Comparison of ENCODE assay signal across 9 cellular contexts in genomic region chr17:34542700-34543336, GRCh38. TPM values are rescaled to one million over a fixed set of nuclear protein-coding genes. Genes with fewer than 3 reads are reported as not detected.
A peak's percentile ranks its signal among the peaks of the same experiment; 100 is the strongest.
DNase-seq lines count a peak whose midpoint lies in the region; ATAC-seq and TF ChIP-seq lines count a peak whose summit lies in the region.
"Had no signal": no experiment of that assay in that cellular context is flagged by ENCODE, and none has a peak within 500 bp of the region (broad histone marks: within the 10 kb centered on the region; RNA-seq: fewer than 3 reads in every experiment).

No MANE protein-coding gene starts in this region.

- H3K27me3 ChIP-seq in PC-3 (ENCODE audit: low read length) (peaks cover 19% of the 10 kb centered on the region), left ventricle myocardium inferior (ENCODE audit: low read depth) (peaks cover 88% of the 10 kb centered on the region), aorta (ENCODE audit: control insufficient read depth in 1 of 2, insufficient read depth in 2 of 2, low read length in 1 of 2) (no peaks in the 10 kb centered on the region)

- H3K4me1 ChIP-seq in PC-3 (ENCODE audit: insufficient read depth, low read length) (no peaks in the 10 kb centered on the region), left ventricle myocardium inferior (no peaks in the 10 kb centered on the region), aorta (ENCODE audit: control insufficient read depth in 1 of 2, insufficient read depth in 2 of 2, low read length in 2 of 2) (no peaks in the 10 kb centered on the region)

- H3K9me2 ChIP-seq in PC-3 (replicated peaks; ENCODE audit: low read length): no peaks in the 10 kb centered on the region

- H3K36me3 Mint-ChIP-seq in activated T-helper 2 cell treated with anti-CD3 and anti-CD28 coated beads, Interferon-gamma antibody, Interleukin-2, Interleukin-4, amounts not matched to agents 10 μg/mL and 5 μg/mL and 100 μg/mL, durations not matched to agents 14 hours and 24 hours and 36 hours (ENCODE audit: low read depth): no peaks in the 10 kb centered on the region
- H3K36me3 Mint-ChIP-seq: activated naive CD8-positive, alpha-beta T cell had no signal

- H2AFZ ChIP-seq in PC-3 (ENCODE audit: low read length): no peak overlapping the region

- intact Hi-C loops in PC-3 (cut with micrococcal nuclease): no loop called here
- intact Hi-C loops in activated T-helper 2 cell treated with anti-CD3 and anti-CD28 coated beads, Interferon-gamma antibody, Interleukin-2, Interleukin-4, amounts not matched to agents 10 μg/mL and 5 μg/mL and 100 μg/mL, durations not matched to agents 14 hours and 24 hours and 36 hours (cut with micrococcal nuclease): loop anchor here (1.0 to 2.0 kb wide), 2 partner anchors 95 to 576 kb away; partner anchors contain the start of gene RAD51D
- intact Hi-C loops in left ventricle myocardium inferior (cut with micrococcal nuclease): no loop called here
- intact Hi-C loops in aorta (cut with DNase I): loop anchor here (5.0 to 10.0 kb wide), 2 partner anchors 92 to 574 kb away; partner anchors contain the start of gene RAD51D (in 1 of the 2)

- H3K4me3 ChIP-seq in GM12875 (ENCODE audit: low read depth, low read length): no peak overlapping the region
- no peak overlapping the region for H3K4me3 ChIP-seq in PC-3 (ENCODE audit: low read length)
- no peak overlapping the region for H3K4me3 ChIP-seq in left ventricle myocardium inferior
- H3K4me3 ChIP-seq in aorta (ENCODE audit: low read length in 2 of 2): no peak overlapping the region

- POLR2A ChIA-PET in PC-3 (lab: Charles Lee; ENCODE audit: unreplicated experiment): no interaction called here

- CTCF ChIA-PET in PC-3 (lab: Charles Lee): interaction anchor here (0.8 kb wide), 1 partner anchor 576 kb away, joined by 3 read pairs; no protein-coding TSS in a partner anchor

- WGBS in aorta, 2 donors: 6 to 7% methylated on average over 8 of the region's 8 CpGs

- H3K4me2 ChIP-seq in PC-3 (ENCODE audit: low read length): no peak overlapping the region

- H3K4me3 Mint-ChIP-seq in activated T-helper 2 cell treated with anti-CD3 and anti-CD28 coated beads, Interferon-gamma antibody, Interleukin-2, Interleukin-4, amounts not matched to agents 10 μg/mL and 5 μg/mL and 100 μg/mL, durations not matched to agents 14 hours and 24 hours and 36 hours (ENCODE audit: low read depth): no peak overlapping the region
- H3K4me3 Mint-ChIP-seq: activated naive CD8-positive, alpha-beta T cell had no signal

- H3K36me3 ChIP-seq in PC-3 (ENCODE audit: low read depth, low read length): no peaks in the 10 kb centered on the region
- no peaks in the 10 kb centered on the region for H3K36me3 ChIP-seq in left ventricle myocardium inferior
- H3K36me3 ChIP-seq in aorta (ENCODE audit: control insufficient read depth in 1 of 2, insufficient read depth in 2 of 2, low read length in 1 of 2): no peaks in the 10 kb centered on the region

- no peak overlapping the region for H3K27ac ChIP-seq in PC-3 (ENCODE audit: low read length)
- no peak overlapping the region for H3K27ac ChIP-seq in left ventricle myocardium inferior (replicated peaks)
- H3K27ac ChIP-seq in aorta (ENCODE audit: low read depth in 1 of 2, low read length in 2 of 2): no peak overlapping the region

- no peaks in the 10 kb centered on the region for H3K9me3 Mint-ChIP-seq in activated T-helper 2 cell treated with anti-CD3 and anti-CD28 coated beads, Interferon-gamma antibody, Interleukin-2, Interleukin-4, amounts not matched to agents 10 μg/mL and 5 μg/mL and 100 μg/mL, durations not matched to agents 14 hours and 24 hours and 36 hours

- peak; percentile 48 for DNase-seq in PC-3
- peak; percentile 19 for DNase-seq in activated T-helper 2 cell treated with anti-CD3 and anti-CD28 coated beads, Interferon-gamma antibody, Interleukin-2, Interleukin-4, amounts not matched to agents 10 μg/mL and 5 μg/mL and 100 μg/mL, durations not matched to agents 14 hours and 24 hours and 36 hours (ENCODE audit: low spot score)
- DNase-seq in left ventricle myocardium inferior: no peak
- DNase-seq in stimulated activated CD4-positive, alpha-beta T cell treated with anti-CD3 and anti-CD28 coated beads, Interleukin-1b, Interleukin-23, amount 100 ng/mL, for 48 hours: peak; percentile 17
- no peak for DNase-seq in aorta
- no peak for DNase-seq in COLO668 (lab: John Stamatoyannopoulos, UW; ENCODE audit: unreplicated experiment)

- no peaks in the 10 kb centered on the region for H3K4me1 Mint-ChIP-seq in activated T-helper 2 cell treated with anti-CD3 and anti-CD28 coated beads, Interferon-gamma antibody, Interleukin-2, Interleukin-4, amounts not matched to agents 10 μg/mL and 5 μg/mL and 100 μg/mL, durations not matched to agents 14 hours and 24 hours and 36 hours (ENCODE audit: low read depth)

- H3K79me2 ChIP-seq in PC-3 (ENCODE audit: low read length): no peaks in the 10 kb centered on the region

- no TSS peak for BruUV-seq in PC-3 (replicated peaks; lab: Mats Ljungman, UMichigan)

- no peaks in the 10 kb centered on the region for H3F3A ChIP-seq in PC-3 (ENCODE audit: low read length, unreplicated experiment)

- no peaks in the 10 kb centered on the region for H4K20me1 ChIP-seq in PC-3 (ENCODE audit: low read length)

- ATAC-seq in PC-3 (no peak), GM21423 (IDR thresholded peaks at IDR 0.05; ENCODE audit: unreplicated experiment) (no peak), aorta (ENCODE audit: low FRiP score) (no peak)

- no peaks in the 10 kb centered on the region for H3K9me3 ChIP-seq in PC-3 (ENCODE audit: low read length)
- no peaks in the 10 kb centered on the region for H3K9me3 ChIP-seq in left ventricle myocardium inferior (replicated peaks)
- H3K9me3 ChIP-seq in aorta (ENCODE audit: control insufficient read depth, low read length): no peaks in the 10 kb centered on the region

- no peak overlapping the region for H3K9ac ChIP-seq in PC-3 (ENCODE audit: low read length)

- peaks cover 36% of the 10 kb centered on the region for H3K27me3 Mint-ChIP-seq in activated T-helper 2 cell treated with anti-CD3 and anti-CD28 coated beads, Interferon-gamma antibody, Interleukin-2, Interleukin-4, amounts not matched to agents 10 μg/mL and 5 μg/mL and 100 μg/mL, durations not matched to agents 14 hours and 24 hours and 36 hours (ENCODE audit: low read depth)

- TF ChIP-seq CTCF in GM12875 (IDR thresholded peaks at IDR 0.05; ENCODE audit: borderline replicate concordance, insufficient read depth, low read depth, low read length) (peak; percentile 73), PC-3 (conservative IDR thresholded peaks at IDR 0.05; ENCODE audit: low read depth, low read length) (peak; percentile 87), left ventricle myocardium inferior (IDR thresholded peaks at IDR 0.05; ENCODE audit: borderline replicate concordance) (peak; percentile 80)

- no peak overlapping the region for H3K27ac Mint-ChIP-seq in activated T-helper 2 cell treated with anti-CD3 and anti-CD28 coated beads, Interferon-gamma antibody, Interleukin-2, Interleukin-4, amounts not matched to agents 10 μg/mL and 5 μg/mL and 100 μg/mL, durations not matched to agents 14 hours and 24 hours and 36 hours
- H3K27ac Mint-ChIP-seq: activated naive CD8-positive, alpha-beta T cell had no signal

RNA-seq across cellular contexts. Expression of gene TMEM132E, which starts 36.6 kb away (rescaled TPM):
- total RNA-seq in PC-3 (2014; rRNA removed) (not detected in 2 replicates), left ventricle myocardium inferior (0.05 TPM), aorta (under 1 TPM; 0.29 to 0.36 TPM)
- not detected in 2 replicates for total RNA-seq in activated T-helper 2 cell treated with anti-CD3 and anti-CD28 coated beads, Interferon-gamma antibody, Interleukin-2, Interleukin-4, amounts not matched to agents 10 μg/mL and 5 μg/mL and 100 μg/mL, durations not matched to agents 14 hours and 24 hours and 36 hours
- under 1 TPM; 0.15 to 0.25 TPM for polyA plus RNA-seq in aorta

Comparison
In these comparisons a context has a peak if more than half of its experiments do, and no peak if none do; other contexts are left out.
1. DNase-seq: peak in PC-3 (single experiment), activated T-helper 2 cell treated with anti-CD3 and anti-CD28 coated beads, Interferon-gamma antibody, Interleukin-2, Interleukin-4, amounts not matched to agents 10 μg/mL and 5 μg/mL and 100 μg/mL, durations not matched to agents 14 hours and 24 hours and 36 hours (single experiment) and stimulated activated CD4-positive, alpha-beta T cell treated with anti-CD3 and anti-CD28 coated beads, Interleukin-1b, Interleukin-23, amount 100 ng/mL, for 48 hours (single experiment); none in left ventricle myocardium inferior (single experiment), aorta (0 of 2) and COLO668 (single experiment).
2. intact Hi-C loops: an anchor here in activated T-helper 2 cell treated with anti-CD3 and anti-CD28 coated beads, Interferon-gamma antibody, Interleukin-2, Interleukin-4, amounts not matched to agents 10 μg/mL and 5 μg/mL and 100 μg/mL, durations not matched to agents 14 hours and 24 hours and 36 hours (1.0 to 2.0 kb wide) and aorta (5.0 to 10.0 kb wide); none called in PC-3 and left ventricle myocardium inferior.
3. Peak in every context shown above with its lines, with median percentiles within 50 percentile points of each other: CTCF ChIP-seq.